In genomic region chr2:95377216-95377530, GRCh38 we compare ENCODE assay signal across 28 cellular contexts.
"Had no signal": no experiment of that assay in that cellular context is flagged by ENCODE, and none has a peak within 500 bp of the region (broad histone marks: within the 10 kb centered on the region; RNA-seq: fewer than 3 reads in every experiment).

No MANE protein-coding gene starts in this region.

- DNase-seq: activated CD4-positive, alpha-beta memory T cell treated with anti-CD3 and anti-CD28 coated beads for 36 hours; activated CD4-positive, alpha-beta T cell treated with anti-CD3 and anti-CD28 coated beads, Interleukin-2, amount 10 ng/mL, durations not matched to agents 24 days and 14 days; activated CD4-positive, CD25-positive, alpha-beta regulatory T cell treated with anti-CD3 and anti-CD28 coated beads, Interleukin-2, amount 50 U/mL, for 72 hours; activated T-cell treated with anti-CD3 and anti-CD28 coated beads, Interleukin-2, amount 50 U/mL, for 4 hours; anterior cingulate cortex; cerebellar nuclear complex; colonic mucosa; effector memory CD4-positive, alpha-beta T cell; hippocampal formation; immature natural killer cell; nephron progenitor cell; retina; SK-N-SH; small intestine; stimulated activated CD4-positive, alpha-beta T cell treated with anti-CD3 and anti-CD28 coated beads, Interleukin-2, amount 100 ng/mL, for 24 hours; stimulated activated naive B cell treated with anti-CD40 and anti-IgM and Interleukin-4, amounts not matched to agents 10 μg/mL and 1 μg/mL and 100 μg/mL, for 72 hours; stomach; SW 1271; T-helper 9 cell had no signal

- H3K27ac Mint-ChIP-seq: activated CD4-positive, alpha-beta memory T cell treated with anti-CD3 and anti-CD28 coated beads for 36 hours; activated CD4-positive, alpha-beta T cell treated with anti-CD3 and anti-CD28 coated beads, Interleukin-2, amount 10 ng/mL, durations not matched to agents 24 days and 14 days; activated naive CD8-positive, alpha-beta T cell; activated T-helper 17 cell treated with anti-CD3 and anti-CD28 coated beads, Interleukin-2, amount 50 U/mL, for 72 hours; immature natural killer cell; nephron progenitor cell; stimulated activated naive B cell treated with anti-CD40 and anti-IgM and Interleukin-4, amounts not matched to agents 10 μg/mL and 1 μg/mL and 100 μg/mL, for 72 hours; T-helper 1 cell treated with Interleukin-12 subunit alpha and Interleukin-12 subunit beta and Interleukin-4 antibody, amounts not matched to agents 30 μg/mL and 1 μg/mL, for 36 hours had no signal

- H3K9me3 ChIP-seq: colonic mucosa, gastroesophageal sphincter, ovary, prostate gland, SK-N-SH, stomach, tibial artery had no signal

- H3K36me3 Mint-ChIP-seq: activated CD4-positive, alpha-beta memory T cell treated with anti-CD3 and anti-CD28 coated beads for 36 hours; activated naive CD8-positive, alpha-beta T cell; immature natural killer cell; stimulated activated naive B cell treated with anti-CD40 and anti-IgM and Interleukin-4, amounts not matched to agents 10 μg/mL and 1 μg/mL and 100 μg/mL, for 72 hours had no signal

- H3K4me1 Mint-ChIP-seq: immature natural killer cell had no signal

- H3K9me3 Mint-ChIP-seq: activated CD4-positive, alpha-beta memory T cell treated with anti-CD3 and anti-CD28 coated beads for 36 hours; activated CD4-positive, alpha-beta T cell treated with anti-CD3 and anti-CD28 coated beads, Interleukin-2, amount 10 ng/mL, durations not matched to agents 24 days and 14 days; activated T-cell treated with anti-CD3 and anti-CD28 coated beads, Interleukin-2, amount 50 U/mL, for 4 hours; activated T-helper 17 cell treated with anti-CD3 and anti-CD28 coated beads, Interleukin-2, amount 50 U/mL, for 72 hours; immature natural killer cell; nephron progenitor cell; stimulated activated naive B cell treated with anti-CD40 and anti-IgM and Interleukin-4, amounts not matched to agents 10 μg/mL and 1 μg/mL and 100 μg/mL, for 72 hours; T-helper 1 cell treated with Interleukin-12 subunit alpha and Interleukin-12 subunit beta and Interleukin-4 antibody, amounts not matched to agents 30 μg/mL and 1 μg/mL, for 36 hours had no signal

- H3K36me3 ChIP-seq: colonic mucosa, ovary, prostate gland had no signal

- H3K4me3 ChIP-seq: colonic mucosa, dorsolateral prefrontal cortex, gastroesophageal sphincter, ovary, prostate gland, stomach, tibial artery had no signal

- H3K4me2 ChIP-seq: SK-N-SH had no signal

- H3K4me3 Mint-ChIP-seq: activated CD4-positive, alpha-beta memory T cell treated with anti-CD3 and anti-CD28 coated beads for 36 hours; activated CD4-positive, alpha-beta T cell treated with anti-CD3 and anti-CD28 coated beads, Interleukin-2, amount 10 ng/mL, durations not matched to agents 24 days and 14 days; activated naive CD8-positive, alpha-beta T cell; activated T-cell treated with anti-CD3 and anti-CD28 coated beads, Interleukin-2, amount 50 U/mL, for 4 hours; activated T-helper 17 cell treated with anti-CD3 and anti-CD28 coated beads, Interleukin-2, amount 50 U/mL, for 72 hours; immature natural killer cell; nephron progenitor cell; stimulated activated naive B cell treated with anti-CD40 and anti-IgM and Interleukin-4, amounts not matched to agents 10 μg/mL and 1 μg/mL and 100 μg/mL, for 72 hours; T-helper 1 cell treated with Interleukin-12 subunit alpha and Interleukin-12 subunit beta and Interleukin-4 antibody, amounts not matched to agents 30 μg/mL and 1 μg/mL, for 36 hours had no signal

- H3K9ac ChIP-seq: SK-N-SH had no signal

- H3K4me1 ChIP-seq: colonic mucosa, gastroesophageal sphincter, prostate gland, stomach, tibial artery had no signal

- H3K27me3 Mint-ChIP-seq: activated CD4-positive, alpha-beta T cell treated with anti-CD3 and anti-CD28 coated beads, Interleukin-2, amount 10 ng/mL, durations not matched to agents 24 days and 14 days had no signal

- H3K27ac ChIP-seq: colonic mucosa, gastroesophageal sphincter, ovary, prostate gland, stomach, tibial artery, VCaP had no signal

- H3K27me3 ChIP-seq: colonic mucosa, dorsolateral prefrontal cortex, gastroesophageal sphincter, ovary, stomach, tibial artery had no signal
